Comparison of ENCODE assay signal across 8 cellular contexts in genomic region chr2:182784777-182785176, GRCh38.
DNase-seq lines count a peak whose midpoint lies in the region; FAIRE-seq and TF ChIP-seq lines count a peak whose summit lies in the region.

No MANE protein-coding gene starts in this region.

- peak; percentile 96 for FAIRE-seq in A204.1 (lab: Jason Lieb, UNC)
- FAIRE-seq in GM18507 (lab: Jason Lieb, UNC), result peak; percentile 41

- DNase-seq in GM18507 (ENCODE audit: extremely low spot score, insufficient read length, low read depth), result no peak
- peak; percentile 77 for DNase-seq in NCI-H2227 treated with DMSO at 0.1 percent for 48 hours (lab: John Stamatoyannopoulos, UW)
- no peak for DNase-seq in coronary artery (ENCODE audit: low spot score)
- DNase-seq in osteocyte (ENCODE audit: extremely low spot score, unreplicated experiment), result no peak
- no peak for DNase-seq in amniotic stem cell (lab: John Stamatoyannopoulos, UW)
- DNase-seq in stimulated activated naive CD4-positive, alpha-beta T cell (lab: John Stamatoyannopoulos, UW), result no peak
- DNase-seq in ecto neural progenitor cell (ENCODE audit: low spot score), result no peak

- no peak overlapping the region for H3K27ac ChIP-seq in coronary artery

- no peak overlapping the region for H3K4me3 ChIP-seq in coronary artery

- no peak overlapping the region for H3K27ac Mint-ChIP-seq in osteocyte (ENCODE audit: unreplicated experiment)

- no peaks in the 10 kb centered on the region for H3K27me3 Mint-ChIP-seq in osteocyte (ENCODE audit: unreplicated experiment)

- no peaks in the 10 kb centered on the region for H3K9me3 Mint-ChIP-seq in osteocyte (ENCODE audit: unreplicated experiment)

- peaks cover 14% of the 10 kb centered on the region for H3K36me3 Mint-ChIP-seq in osteocyte (ENCODE audit: unreplicated experiment)

- peaks cover 3% of the 10 kb centered on the region for H3K4me1 Mint-ChIP-seq in osteocyte (ENCODE audit: unreplicated experiment)

- TF ChIP-seq CTCF in coronary artery (IDR thresholded peaks at IDR 0.05), result peak; percentile 32
- TF ChIP-seq CTCF in osteocyte (IDR thresholded peaks at IDR 0.05), result peak; percentile 73

- H3K4me3 Mint-ChIP-seq in osteocyte (ENCODE audit: unreplicated experiment), result no peak overlapping the region
